Comparison of ENCODE assay signal across 8 cellular contexts in genomic region chr3:23442598-23443383, GRCh38.
DNase-seq lines count a peak whose midpoint lies in the region; ATAC-seq lines count a peak whose summit lies in the region.

No MANE protein-coding gene starts in this region.

- in situ Hi-C loops in KBM-7 (cut with MboI; ENCODE audit: low pct_unique_long_range_greater_than_20kb, low sequenced_read_pairs), result no loop called here

- ATAC-seq in GM21390 (IDR thresholded peaks at IDR 0.05; ENCODE audit: unreplicated experiment) (peak; percentile 45), left lobe of liver (no peak)

- peak; percentile 60 for DNase-seq in CD1c-positive myeloid dendritic cell (ENCODE audit: extremely low spot score)
- peak; percentile 64 for DNase-seq in KBM-7
- DNase-seq in central memory CD4-positive, alpha-beta T cell, result peak; percentile 3
- DNase-seq in NCI-H526 treated with DMSO at 0.1 percent for 48 hours (lab: John Stamatoyannopoulos, UW), result no peak
- no peak for DNase-seq in left lobe of liver (ENCODE audit: low spot score)
- DNase-seq in cortex of kidney (lab: John Stamatoyannopoulos, UW), result no peak
- DNase-seq in activated T-cell treated with anti-CD3 and anti-CD28 coated beads, Interleukin-2, amount 50 U/mL, for 1 hour, result no peak

Comparison
In these comparisons a context has a peak if more than half of its experiments do, and no peak if none do; other contexts are left out.
1. DNase-seq: peak in CD1c-positive myeloid dendritic cell (single experiment), KBM-7 (single experiment) and central memory CD4-positive, alpha-beta T cell (single experiment); none in NCI-H526 treated with DMSO at 0.1 percent for 48 hours (single experiment), left lobe of liver (single experiment), cortex of kidney (single experiment) and activated T-cell treated with anti-CD3 and anti-CD28 coated beads, Interleukin-2, amount 50 U/mL, for 1 hour (single experiment).